ENCODE assay signal across 14 cellular contexts in genomic region chr1:30048905-30049304, GRCh38.
DNase-seq lines count a peak whose midpoint lies in the region; ATAC-seq and TF ChIP-seq lines count a peak whose summit lies in the region.
"Had no signal": no experiment of that assay in that cellular context is flagged by ENCODE, and none has a peak within 500 bp of the region (broad histone marks: within the 10 kb centered on the region; RNA-seq: fewer than 3 reads in every experiment).

No MANE protein-coding gene starts in this region.

- ATAC-seq in GM19035 (IDR thresholded peaks at IDR 0.05; ENCODE audit: unreplicated experiment) = no peak
- ATAC-seq: A549, GM12878, HepG2 had no signal

- no peak for TF ChIP-seq POLR2A in spleen (IDR thresholded peaks at IDR 0.05)

- H3K4me1 ChIP-seq in spleen = no peaks in the 10 kb centered on the region
- H3K4me1 ChIP-seq: A549, BE2C, HAP-1 had no signal

- 84 to 89% (median 86%) methylated on average over 5 of the region's 5 CpGs for WGBS in spleen, 5 donors

- DNase-seq in islet precursor cell (peak; percentile 27), mesenteric fat pad (ENCODE audit: low spot score) (peak; percentile 64), spleen (peak; percentile 27), hypothalamus (lab: John Stamatoyannopoulos, UW) (no peak), SW 1271 (lab: John Stamatoyannopoulos, UW) (no peak)
- DNase-seq: BE2C; CD4-positive, alpha-beta memory T cell; DMS79 had no signal

- no peaks in the 10 kb centered on the region for H3K9me3 ChIP-seq in spleen
- H3K9me3 ChIP-seq: A549, BE2C, HAP-1 had no signal

- TF ChIP-seq CTCF in spleen (IDR thresholded peaks at IDR 0.05 in 8 of 11, conservative IDR thresholded peaks at IDR 0.05 in 3 of 11) = no peak

- no peak overlapping the region for H3K4me3 ChIP-seq in spleen
- H3K4me3 ChIP-seq: A549, GM12878, HAP-1 had no signal

- no peaks in the 10 kb centered on the region for H3K36me3 ChIP-seq in spleen
- H3K36me3 ChIP-seq: BE2C, HAP-1 had no signal

- H3K27ac ChIP-seq in spleen = no peak overlapping the region
- H3K27ac ChIP-seq: A549, C4-2B had no signal

- intact Hi-C loops in spleen (cut with DNase I; ENCODE audit: low total_unique reads) = no loop called here

- peaks cover 0 to 51% (median 6%) of the 10 kb centered on the region in 7 donors for H3K27me3 ChIP-seq in spleen (replicated peaks in 1 of 7)

Comparison
In these comparisons a context has a peak if more than half of its experiments do, and no peak if none do; other contexts are left out.
1. DNase-seq: peak in islet precursor cell (single experiment), mesenteric fat pad (single experiment) and spleen (single experiment); none in hypothalamus (0 of 51) and SW 1271 (0 of 2).